ENCODE assay signal across 9 cellular contexts in the genomic region with DNA sequence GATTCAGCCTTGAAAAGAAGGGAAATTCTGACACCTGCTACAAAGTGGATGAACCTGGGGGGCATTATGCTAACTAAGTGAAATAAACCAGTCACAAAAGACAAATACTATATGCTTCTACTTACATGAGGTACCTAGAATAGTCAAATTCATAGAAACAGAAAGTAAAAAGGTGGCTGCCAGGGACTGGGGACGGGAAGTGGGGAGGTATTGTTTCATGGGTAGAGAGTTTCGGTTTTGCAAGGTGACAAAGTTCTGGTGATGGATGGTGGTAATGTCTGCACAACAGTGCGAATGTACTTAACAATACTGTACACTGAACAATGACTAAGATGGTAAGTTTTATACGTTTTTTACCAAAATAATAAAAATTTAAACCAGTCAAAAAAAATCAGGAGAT. TPM values are rescaled to one million over a fixed set of nuclear protein-coding genes. Genes with fewer than 3 reads are reported as not detected.
A peak's percentile ranks its signal among the peaks of the same experiment; 100 is the strongest.
DNase-seq lines count a peak whose midpoint lies in the region; ATAC-seq, FAIRE-seq and TF ChIP-seq lines count a peak whose summit lies in the region.
"Had no signal": no experiment of that assay in that cellular context is flagged by ENCODE, and none has a peak within 500 bp of the region (broad histone marks: within the 10 kb centered on the region; RNA-seq: fewer than 3 reads in every experiment).

No MANE protein-coding gene starts in this region.

- no peak overlapping the region for H3K4me2 ChIP-seq in neural progenitor cell

- FAIRE-seq in GM18507 (lab: Jason Lieb, UNC): peak; percentile 94
- FAIRE-seq: islet of Langerhans had no signal

- H3K36me3 Mint-ChIP-seq in neural progenitor cell: peaks cover 18% of the 10 kb centered on the region

- CTCF ChIA-PET in Panc1 (lab: Charles Lee): no interaction called here

- TF ChIP-seq CTCF in Panc1 (IDR thresholded peaks at IDR 0.05): no peak
- TF ChIP-seq CTCF in brain microvascular endothelial cell (IDR thresholded peaks at IDR 0.05; ENCODE audit: low read depth, low read length, missing control alignments): no peak
- TF ChIP-seq CTCF in neural progenitor cell (IDR thresholded peaks at IDR 0.05): no peak

- peaks cover under 1% of the 10 kb centered on the region for H3F3A ChIP-seq in neural progenitor cell (ENCODE audit: low read depth)

- no peaks in the 10 kb centered on the region for H3K9me3 ChIP-seq in Panc1 (ENCODE audit: control insufficient read depth, insufficient read depth, low read depth, low read length)
- no peaks in the 10 kb centered on the region for H3K9me3 ChIP-seq in neural progenitor cell (ENCODE audit: low read depth)

- H3K27ac Mint-ChIP-seq in neural progenitor cell: no peak overlapping the region

- H3K9me3 Mint-ChIP-seq in neural progenitor cell: no peaks in the 10 kb centered on the region

- peaks cover 70% of the 10 kb centered on the region for H4K20me1 ChIP-seq in neural progenitor cell (ENCODE audit: low read depth)

- ATAC-seq in HG02678 (IDR thresholded peaks at IDR 0.05; ENCODE audit: unreplicated experiment) (peak; percentile 57), Panc1 (no peak)

- H3K27me3 Mint-ChIP-seq in neural progenitor cell (ENCODE audit: insufficient read depth, low read depth): peaks cover 6% of the 10 kb centered on the region

- H3K4me3 Mint-ChIP-seq in neural progenitor cell: no peak overlapping the region

- intact Hi-C loops in Panc1 (cut with micrococcal nuclease; ENCODE audit: unreplicated experiment): no loop called here

- peak overlapping the region; percentile 87 for H3K27ac ChIP-seq in Panc1 (ENCODE audit: low read length)
- H3K27ac ChIP-seq in brain microvascular endothelial cell: peak overlapping the region; percentile 74
- no peak overlapping the region for H3K27ac ChIP-seq in neural progenitor cell

- H3K4me1 ChIP-seq in Panc1 (ENCODE audit: control insufficient read depth, insufficient read depth, low read length) (peaks cover 57% of the 10 kb centered on the region), neural progenitor cell (peaks cover 11% of the 10 kb centered on the region)

- H3K36me3 ChIP-seq in Panc1 (ENCODE audit: control insufficient read depth, insufficient read depth, low read length) (no peaks in the 10 kb centered on the region), brain microvascular endothelial cell (replicated peaks) (no peaks in the 10 kb centered on the region), neural progenitor cell (no peaks in the 10 kb centered on the region)

- DNase-seq in GM18507 (ENCODE audit: extremely low spot score, insufficient read length, low read depth) (no peak), Panc1 (ENCODE audit: low read depth, low spot score) (no peak), brain microvascular endothelial cell (no peak), neural progenitor cell (ENCODE audit: low spot score) (no peak), SKM-1 treated with dmso at 0.1 percent for 144 hours (lab: John Stamatoyannopoulos, UW; ENCODE audit: unreplicated experiment) (no peak), NCI-H345 treated with DMSO at 0.1 percent for 48 hours (lab: John Stamatoyannopoulos, UW; ENCODE audit: unreplicated experiment) (no peak)
- peak; percentile 48 to 57 for DNase-seq in stimulated activated CD4-positive, alpha-beta T cell treated with anti-CD3 and anti-CD28 coated beads, Interleukin-15, amount 100 ng/mL, for 48 hours (ENCODE audit: low read depth in 2 of 2)

- H3K4me1 Mint-ChIP-seq in neural progenitor cell: peaks cover 42% of the 10 kb centered on the region

- BruUV-seq in Panc1 (replicated peaks; lab: Mats Ljungman, UMichigan): no TSS peak

- POLR2A ChIA-PET in Panc1 (lab: Charles Lee): no interaction called here

- no peak overlapping the region for H2AFZ ChIP-seq in neural progenitor cell (replicated peaks)

- H3K9ac ChIP-seq in neural progenitor cell: no peak overlapping the region

- peaks cover 86% of the 10 kb centered on the region for H3K79me2 ChIP-seq in neural progenitor cell (ENCODE audit: low read depth)

- in situ Hi-C loops in Panc1 (cut with HindIII; ENCODE audit: low pct_unique_long_range_greater_than_20kb, low sequenced_read_pairs) (no loop called here), brain microvascular endothelial cell (cut with HindIII; ENCODE audit: low pct_ligation_motif_present, low sequenced_read_pairs) (no loop called here)

- H3K27me3 ChIP-seq in Panc1 (ENCODE audit: control insufficient read depth, insufficient read depth, low read length) (no peaks in the 10 kb centered on the region), brain microvascular endothelial cell (replicated peaks) (no peaks in the 10 kb centered on the region), neural progenitor cell (no peaks in the 10 kb centered on the region)

- no peak overlapping the region for H3K4me3 ChIP-seq in Panc1 (ENCODE audit: low read depth in 2 of 2, low read length in 2 of 2)
- no peak overlapping the region for H3K4me3 ChIP-seq in brain microvascular endothelial cell (ENCODE audit: low read depth, low read length)
- H3K4me3 ChIP-seq in neural progenitor cell: no peak overlapping the region

RNA-seq across cellular contexts. Expression of a gene that starts 4.8 kb away (rescaled TPM):
- 197 TPM for total RNA-seq in Panc1 (2021; ENCODE audit: unreplicated experiment)
- polyA plus RNA-seq in Panc1 (2012; ENCODE audit: insufficient read length): 331 TPM
- total RNA-seq in neural progenitor cell (ENCODE audit: low replicate concordance): 93.1 and 134 TPM in 2 replicates

Comparison
In these comparisons a context has a peak if more than half of its experiments do, and no peak if none do; other contexts are left out.
1. DNase-seq: peak in stimulated activated CD4-positive, alpha-beta T cell treated with anti-CD3 and anti-CD28 coated beads, Interleukin-15, amount 100 ng/mL, for 48 hours (2 of 2); none in GM18507 (single experiment), Panc1 (single experiment), brain microvascular endothelial cell (single experiment), neural progenitor cell (single experiment), SKM-1 treated with dmso at 0.1 percent for 144 hours (single experiment) and NCI-H345 treated with DMSO at 0.1 percent for 48 hours (single experiment).